Comparison of ENCODE assay signal across 23 cellular contexts in the genomic region with DNA sequence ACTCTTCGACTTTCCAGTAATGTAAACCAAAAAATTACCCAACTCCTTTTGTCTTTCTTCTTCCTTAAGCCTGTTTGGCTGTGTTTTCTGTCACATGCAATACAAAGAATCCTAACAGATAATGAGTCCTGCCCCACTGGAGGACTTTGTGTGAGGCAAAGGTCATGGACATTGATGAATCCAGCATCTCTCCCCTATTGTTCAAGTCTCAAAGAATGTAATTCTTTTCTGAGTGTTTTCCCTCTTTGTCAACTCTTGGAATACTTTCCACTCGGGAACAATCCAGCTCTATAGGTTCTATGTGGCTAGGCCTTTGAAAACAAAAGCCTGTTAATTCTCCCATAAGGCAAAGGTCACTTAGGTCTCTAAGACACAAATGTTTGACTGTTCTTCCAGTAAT.
DNase-seq lines count a peak whose midpoint lies in the region; ATAC-seq, FAIRE-seq and TF ChIP-seq lines count a peak whose summit lies in the region.
"Had no signal": no experiment of that assay in that cellular context is flagged by ENCODE, and none has a peak within 500 bp of the region (broad histone marks: within the 10 kb centered on the region; RNA-seq: fewer than 3 reads in every experiment).

No MANE protein-coding gene starts in this region.

- H3K79me2 ChIP-seq in HepG2 (ENCODE audit: insufficient read depth, low read length) (no peaks in the 10 kb centered on the region), neural progenitor cell (ENCODE audit: low read depth) (no peaks in the 10 kb centered on the region), osteoblast (ENCODE audit: insufficient read depth, low read length) (no peaks in the 10 kb centered on the region)

- no peaks in the 10 kb centered on the region for H3K36me3 ChIP-seq in HepG2 (replicated peaks in 1 of 2; ENCODE audit: control insufficient read depth in 1 of 2, insufficient read depth in 2 of 2, low read length in 2 of 2)
- H3K36me3 ChIP-seq in right lobe of liver: no peaks in the 10 kb centered on the region
- H3K36me3 ChIP-seq in neural progenitor cell: no peaks in the 10 kb centered on the region
- H3K36me3 ChIP-seq in osteoblast (ENCODE audit: insufficient read depth, low read length): no peaks in the 10 kb centered on the region
- H3K36me3 ChIP-seq: BLaER1 had no signal

- H3K27ac ChIP-seq in HepG2 (ENCODE audit: extremely low read length, insufficient read depth, low read length) (no peak overlapping the region), right lobe of liver (no peak overlapping the region), neural progenitor cell (no peak overlapping the region), osteoblast (ENCODE audit: low read depth, low read length) (no peak overlapping the region)
- H3K27ac ChIP-seq: 22Rv1, BLaER1, C4-2B, GM23248 had no signal

- no peak overlapping the region for H3K9ac ChIP-seq in HepG2 (ENCODE audit: insufficient read depth, low read depth, low read length)
- H3K9ac ChIP-seq in neural progenitor cell: no peak overlapping the region
- H3K9ac ChIP-seq: BLaER1, GM23248 had no signal

- H3K4me1 Mint-ChIP-seq in neural progenitor cell: peaks cover 12% of the 10 kb centered on the region

- intact Hi-C loops in HepG2 (cut with micrococcal nuclease; ENCODE audit: unreplicated experiment) (no loop called here), right lobe of liver (cut with DNase I) (no loop called here)

- no peaks in the 10 kb centered on the region for H3K9me3 Mint-ChIP-seq in neural progenitor cell
- H3K9me3 Mint-ChIP-seq: CD8-positive, alpha-beta T cell had no signal

- H3K27me3 Mint-ChIP-seq in neural progenitor cell (ENCODE audit: insufficient read depth, low read depth): peaks cover 3% of the 10 kb centered on the region

- in situ Hi-C loops in HepG2 (cut with HindIII; ENCODE audit: extremely low pct_ligation_motif_present, low pct_unique_long_range_greater_than_20kb): no loop called here

- BruUV-seq in HepG2 (replicated peaks; lab: Mats Ljungman, UMichigan): no TSS peak

- H3K27me3 ChIP-seq in HepG2 (ENCODE audit: control insufficient read depth in 1 of 2, insufficient read depth in 2 of 2, low read length in 2 of 2) (no peaks in the 10 kb centered on the region), right lobe of liver (no peaks in the 10 kb centered on the region), neural progenitor cell (no peaks in the 10 kb centered on the region), osteoblast (ENCODE audit: insufficient read depth, low read length) (no peaks in the 10 kb centered on the region)
- H3K27me3 ChIP-seq: BLaER1 had no signal

- TF ChIP-seq RAD21 in HepG2 (CRISPR knock-in tag; IDR thresholded peaks at IDR 0.05): no peak

- H3K4me3 ChIP-seq in HepG2 (replicated peaks in 1 of 3; ENCODE audit: insufficient read depth in 1 of 3, low read depth in 2 of 3, low read length in 3 of 3) (no peak overlapping the region), right lobe of liver (no peak overlapping the region), neural progenitor cell (no peak overlapping the region), osteoblast (ENCODE audit: insufficient read depth, low read length) (no peak overlapping the region)
- H3K4me3 ChIP-seq: BLaER1, GM23248 had no signal

- DNase-seq in HepG2 (ENCODE audit: low spot score) (peak; percentile 5), right lobe of liver (no peak), inferior parietal cortex (ENCODE audit: extremely low spot score) (peak; percentile 34), neural progenitor cell (ENCODE audit: low spot score) (peak; percentile 16), osteoblast (ENCODE audit: insufficient read length, low spot score, missing footprints) (no peak)
- no peak for DNase-seq in activated T-cell treated with anti-CD3 and anti-CD28 coated beads, Interleukin-2, amount 50 U/mL, for 1 hour
- DNase-seq: Caco-2; CD4-positive, CD25-positive, alpha-beta regulatory T cell; CD8-positive, alpha-beta T cell; DMS153; DND-41; GM23248; H9 had no signal

- TF ChIP-seq EP300 in HepG2 (IDR thresholded peaks at IDR 0.05; ENCODE audit: low read depth in 2 of 2, low read length in 2 of 2): no peak
- no peak for TF ChIP-seq EP300 in HepG2 (CRISPR knock-in tag; IDR thresholded peaks at IDR 0.05; ENCODE audit: borderline replicate concordance)

- H2AFZ ChIP-seq in HepG2 (ENCODE audit: low read length): no peak overlapping the region
- H2AFZ ChIP-seq in neural progenitor cell (replicated peaks): no peak overlapping the region
- H2AFZ ChIP-seq in osteoblast (ENCODE audit: low read length): no peak overlapping the region
- H2AFZ ChIP-seq: GM23248 had no signal

- no peak for TF ChIP-seq CTCF in HepG2 (CRISPR knock-in tag; IDR thresholded peaks at IDR 0.05)
- no peak for TF ChIP-seq CTCF in right lobe of liver (IDR thresholded peaks at IDR 0.05)
- no peak for TF ChIP-seq CTCF in neural progenitor cell (IDR thresholded peaks at IDR 0.05)
- TF ChIP-seq CTCF in osteoblast (IDR thresholded peaks at IDR 0.05; ENCODE audit: extremely low read depth, low read depth, low read length): no peak

- CTCF ChIA-PET in HepG2 (lab: Yijun Ruan, JAX; ENCODE audit: low intra/inter-chr PET ratio, low total read pairs): no interaction called here

- H3K36me3 Mint-ChIP-seq in neural progenitor cell: no peaks in the 10 kb centered on the region
- H3K36me3 Mint-ChIP-seq: CD4-positive, CD25-positive, alpha-beta regulatory T cell; CD8-positive, alpha-beta T cell had no signal

- 2% methylated on average over 2 of the region's 2 CpGs for WGBS in HepG2 (ENCODE audit: low lambda C conversion rate)
- 37% methylated on average over 2 of the region's 2 CpGs for WGBS in right lobe of liver (ENCODE audit: insufficient coverage, low coverage, low lambda C conversion rate, missing lambda C conversion rate)

- H4K20me1 ChIP-seq in HepG2 (ENCODE audit: insufficient read depth, low read length) (no peaks in the 10 kb centered on the region), neural progenitor cell (ENCODE audit: low read depth) (no peaks in the 10 kb centered on the region), osteoblast (ENCODE audit: insufficient read depth, low read length) (no peaks in the 10 kb centered on the region)
- H4K20me1 ChIP-seq: BLaER1 had no signal

- H3K4me2 ChIP-seq in HepG2 (ENCODE audit: low read depth, low read length) (no peak overlapping the region), neural progenitor cell (no peak overlapping the region), osteoblast (ENCODE audit: insufficient read depth, low read length) (no peak overlapping the region)
- H3K4me2 ChIP-seq: BLaER1 had no signal

- POLR2A ChIA-PET in HepG2 (lab: Yijun Ruan, JAX): no interaction called here

- ATAC-seq in HepG2: no peak
- ATAC-seq in right lobe of liver: no peak
- no peak for ATAC-seq in HG02610 (IDR thresholded peaks at IDR 0.05; ENCODE audit: unreplicated experiment)
- ATAC-seq in GM19467 (IDR thresholded peaks at IDR 0.05; ENCODE audit: unreplicated experiment): no peak
- ATAC-seq: CD8-positive, alpha-beta T cell; HCT116 had no signal

- no peak overlapping the region for H3K27ac Mint-ChIP-seq in neural progenitor cell
- H3K27ac Mint-ChIP-seq: B cell; CD4-positive, CD25-positive, alpha-beta regulatory T cell; CD8-positive, alpha-beta T cell; H9 had no signal

- H3K4me1 ChIP-seq in HepG2 (ENCODE audit: insufficient read depth, low read length) (no peaks in the 10 kb centered on the region), right lobe of liver (no peaks in the 10 kb centered on the region), neural progenitor cell (peaks cover 4% of the 10 kb centered on the region), osteoblast (ENCODE audit: insufficient read depth, low read length) (no peaks in the 10 kb centered on the region)
- H3K4me1 ChIP-seq: BLaER1 had no signal

- H3K9me3 ChIP-seq in HepG2 (ENCODE audit: low read length) (peaks cover 4% of the 10 kb centered on the region; the same call in 1 of the 2 replicates), right lobe of liver (no peaks in the 10 kb centered on the region), neural progenitor cell (ENCODE audit: low read depth) (no peaks in the 10 kb centered on the region), osteoblast (ENCODE audit: low read depth, low read length) (no peaks in the 10 kb centered on the region)
- H3K9me3 ChIP-seq: BLaER1 had no signal

- TF ChIP-seq POLR2A in HepG2 (IDR thresholded peaks at IDR 0.05; ENCODE audit: insufficient read depth in 1 of 2, low read depth in 2 of 2, low read length in 2 of 2) (no peak), right lobe of liver (IDR thresholded peaks at IDR 0.05) (no peak)

- H3F3A ChIP-seq in neural progenitor cell (ENCODE audit: low read depth): peaks cover 8% of the 10 kb centered on the region

- H3K4me3 Mint-ChIP-seq in neural progenitor cell: no peak overlapping the region
- H3K4me3 Mint-ChIP-seq: B cell; CD4-positive, CD25-positive, alpha-beta regulatory T cell; CD8-positive, alpha-beta T cell; H9 had no signal

- FAIRE-seq in HepG2 (lab: Jason Lieb, UNC): no peak
- FAIRE-seq: A204.1, G401.6, GM12892 had no signal

TF ChIP-seq in HepG2, 621 proteins besides CTCF, POLR2A, EP300 and RAD21:
- no peak for TF ChIP-seq SOX13 (IDR thresholded peaks at IDR 0.05)
- peak in 1 of 2 experiments; percentile 66; a peak in 2 of 4 replicates for TF ChIP-seq SOX13 (CRISPR knock-in tag; conservative IDR thresholded peaks at IDR 0.05 in 1 of 2, IDR thresholded peaks at IDR 0.05 in 1 of 2)
- no peak for TF ChIP-seq SNRNP70 (IDR thresholded peaks at IDR 0.05; ENCODE audit: low read depth, low read length)
- TF ChIP-seq, protein P1, sequence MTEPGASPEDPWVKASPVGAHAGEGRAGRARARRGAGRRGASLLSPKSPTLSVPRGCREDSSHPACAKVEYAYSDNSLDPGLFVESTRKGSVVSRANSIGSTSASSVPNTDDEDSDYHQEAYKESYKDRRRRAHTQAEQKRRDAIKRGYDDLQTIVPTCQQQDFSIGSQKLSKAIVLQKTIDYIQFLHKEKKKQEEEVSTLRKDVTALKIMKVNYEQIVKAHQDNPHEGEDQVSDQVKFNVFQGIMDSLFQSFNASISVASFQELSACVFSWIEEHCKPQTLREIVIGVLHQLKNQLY (CRISPR knock-in tag; IDR thresholded peaks at IDR 0.05): no peak
- no peak for TF ChIP-seq ZNF3 (CRISPR knock-in tag; IDR thresholded peaks at IDR 0.05)
- TF ChIP-seq HNRNPUL1 (IDR thresholded peaks at IDR 0.05; ENCODE audit: low read depth, low read length): no peak
- no peak for TF ChIP-seq HOXA3 (CRISPR knock-in tag; IDR thresholded peaks at IDR 0.05)

Comparison
In these comparisons a context has a peak if more than half of its experiments do, and no peak if none do; other contexts are left out.
1. DNase-seq: peak in HepG2 (single experiment), inferior parietal cortex (single experiment) and neural progenitor cell (single experiment); none in right lobe of liver (0 of 3), activated T-cell treated with anti-CD3 and anti-CD28 coated beads, Interleukin-2, amount 50 U/mL, for 1 hour (single experiment) and osteoblast (single experiment).